In the genomic region with DNA sequence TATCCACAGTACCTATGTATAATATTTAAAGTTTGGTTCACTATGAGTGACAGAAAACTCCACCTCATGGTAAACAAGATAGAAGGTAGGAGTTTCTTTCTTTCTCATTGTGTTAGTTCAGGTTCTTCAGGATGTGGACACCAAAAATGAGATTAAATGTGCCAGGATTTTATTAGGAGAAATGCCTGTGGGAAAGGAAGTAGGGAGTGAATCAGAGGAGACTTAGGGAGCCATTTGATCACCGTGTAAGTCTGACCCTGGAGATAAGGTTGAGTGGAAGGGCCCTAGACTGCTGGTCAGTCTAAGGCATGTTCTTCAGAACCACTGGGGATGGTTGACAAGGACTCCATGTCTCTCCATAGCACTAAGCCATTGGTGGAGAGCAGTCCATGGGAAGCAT, we compare ENCODE assay signal across 23 cellular contexts. TPM values are rescaled to one million over a fixed set of nuclear protein-coding genes. Genes with fewer than 3 reads are reported as not detected.
"Had no signal": no experiment of that assay in that cellular context is flagged by ENCODE, and none has a peak within 500 bp of the region (broad histone marks: within the 10 kb centered on the region; RNA-seq: fewer than 3 reads in every experiment).

No MANE protein-coding gene starts in this region.

- H3K27ac ChIP-seq: colonic mucosa, esophagus squamous epithelium, hepatocyte, parathyroid adenoma, psoas muscle, skin epidermis, thoracic aorta, transverse colon had no signal

- H3K27me3 ChIP-seq: colonic mucosa, esophagus squamous epithelium, hepatocyte, transverse colon had no signal

- H3K4me1 ChIP-seq: esophagus squamous epithelium, parathyroid adenoma, psoas muscle had no signal

- H3K79me2 ChIP-seq: hepatocyte, parathyroid adenoma had no signal

- H2AFZ ChIP-seq: hepatocyte, parathyroid adenoma had no signal

- H3K9ac ChIP-seq: parathyroid adenoma had no signal

- H3K9me3 ChIP-seq: colonic mucosa, esophagus squamous epithelium, psoas muscle, thoracic aorta, transverse colon had no signal

- FAIRE-seq: islet of Langerhans had no signal

- H3K36me3 ChIP-seq: colonic mucosa, transverse colon had no signal

- DNase-seq: colonic mucosa; dermis blood vessel endothelial cell; esophagus squamous epithelium; foreskin melanocyte; head of caudate nucleus; kidney glomerular epithelial cell; mammary epithelial cell; naive thymus-derived CD4-positive, alpha-beta T cell; nephron progenitor cell; psoas muscle; retina; stimulated activated CD4-positive, alpha-beta T cell treated with anti-CD3 and anti-CD28 coated beads, Interleukin-2, amount 100 ng/mL, for 24 hours; stimulated activated CD4-positive, alpha-beta T cell treated with anti-CD3 and anti-CD28 coated beads, Interleukin-4, amount 100 ng/mL, for 4 hours; stimulated activated naive B cell treated with anti-CD40 and anti-IgM and Interleukin-4, amounts not matched to agents 10 μg/mL and 1 μg/mL and 100 μg/mL, for 72 hours; stimulated activated naive CD8-positive, alpha-beta T cell treated with anti-CD3 and anti-CD28 coated beads, Interleukin-15, amount 100 ng/mL, for 72 hours; transverse colon had no signal

- H3K4me2 ChIP-seq: hepatocyte had no signal

- H3K4me3 ChIP-seq: colonic mucosa, esophagus squamous epithelium, hepatocyte, psoas muscle, skin epidermis, thoracic aorta, transverse colon had no signal

- ATAC-seq: naive thymus-derived CD4-positive, alpha-beta T cell; psoas muscle; sciatic nerve; stimulated activated naive B cell treated with anti-CD40 and anti-IgM and Interleukin-4, amounts not matched to agents 10 μg/mL and 1 μg/mL and 100 μg/mL, for 72 hours; stimulated activated naive CD8-positive, alpha-beta T cell treated with anti-CD3 and anti-CD28 coated beads, Interleukin-15, amount 100 ng/mL, for 72 hours had no signal

RNA-seq across cellular contexts. Expression of a gene that starts 8.1 kb away (rescaled TPM):
- total RNA-seq: mononuclear cell had no signal
